Comparison of ENCODE assay signal across 8 cellular contexts in genomic region chr13:76885203-76886004, GRCh38. TPM values are rescaled to one million over a fixed set of nuclear protein-coding genes. Genes with fewer than 3 reads are reported as not detected.
DNase-seq lines count a peak whose midpoint lies in the region; ATAC-seq, FAIRE-seq and TF ChIP-seq lines count a peak whose summit lies in the region.

No MANE protein-coding gene starts in this region.

- H3K36me3 Mint-ChIP-seq in activated naive CD8-positive, alpha-beta T cell = peaks cover 5% of the 10 kb centered on the region

- ATAC-seq in GM21360 (IDR thresholded peaks at IDR 0.05; ENCODE audit: unreplicated experiment) = peak; percentile 45
- peak; percentile 35 for ATAC-seq in Right ventricle myocardium inferior

- no peaks in the 10 kb centered on the region for H3K79me2 ChIP-seq in parathyroid adenoma

- no peaks in the 10 kb centered on the region for H3K27me3 Mint-ChIP-seq in activated naive CD8-positive, alpha-beta T cell

- no peak for FAIRE-seq in D721Med (lab: Jason Lieb, UNC)
- FAIRE-seq in urothelium cell line (lab: Jason Lieb, UNC) = no peak

- H3K4me2 ChIP-seq in parathyroid adenoma (ENCODE audit: low read length) = peak overlapping the region; percentile 86

- TF ChIP-seq CTCF in D721Med (IDR thresholded peaks at IDR 0.05; ENCODE audit: insufficient read depth, missing control alignments) (peak; percentile 36), parathyroid adenoma (IDR thresholded peaks at IDR 0.05) (peak; percentile 22)

- no peak overlapping the region for H3K9ac ChIP-seq in parathyroid adenoma

- DNase-seq in D721Med (ENCODE audit: insufficient read length, low spot score) = no peak
- peak; percentile 80 for DNase-seq in HT-29 (ENCODE audit: low spot score)
- peak; percentile 55 for DNase-seq in SK-MEL-5 (ENCODE audit: low read depth, low spot score)
- DNase-seq in Right ventricle myocardium inferior (ENCODE audit: missing footprints) = peak; percentile 89
- DNase-seq in urothelium cell line (ENCODE audit: low spot score) = peak; percentile 52

- peak overlapping the region; percentile 94 for H3K4me3 Mint-ChIP-seq in activated naive CD8-positive, alpha-beta T cell

- no peaks in the 10 kb centered on the region for H3K27me3 ChIP-seq in parathyroid adenoma (ENCODE audit: control insufficient read depth, insufficient read depth, low read length)

- intact Hi-C loops in Right ventricle myocardium inferior (cut with DNase I) = loop anchor here (2.0 to 10.0 kb wide), 4 partner anchors 63 to 1013 kb away; no protein-coding TSS in a partner anchor

- H3K36me3 ChIP-seq in parathyroid adenoma (ENCODE audit: control insufficient read depth, insufficient read depth, low read length) = no peaks in the 10 kb centered on the region

- H3K9me3 Mint-ChIP-seq in activated naive CD8-positive, alpha-beta T cell (ENCODE audit: low read depth) = no peaks in the 10 kb centered on the region

- in situ Hi-C loops in SK-MEL-5 (cut with HindIII; ENCODE audit: low pct_unique_long_range_greater_than_20kb, low sequenced_read_pairs) = no loop called here

- peak overlapping the region; percentile 92 for H2AFZ ChIP-seq in parathyroid adenoma

- peaks cover 43% of the 10 kb centered on the region for H3K4me1 Mint-ChIP-seq in activated naive CD8-positive, alpha-beta T cell (ENCODE audit: low read depth)

- H3K27ac Mint-ChIP-seq in activated naive CD8-positive, alpha-beta T cell = peak overlapping the region; percentile 68

- peaks cover 4% of the 10 kb centered on the region for H3K4me1 ChIP-seq in parathyroid adenoma

- H3K4me3 ChIP-seq in parathyroid adenoma (ENCODE audit: low read depth, low read length) = peak overlapping the region; percentile 58

- H3K9me3 ChIP-seq in parathyroid adenoma (ENCODE audit: control insufficient read depth, low read length) = no peaks in the 10 kb centered on the region

- H3K27ac ChIP-seq in parathyroid adenoma = peak overlapping the region; percentile 77

RNA-seq across cellular contexts. Expression of gene KCTD12, which starts 0.8 kb away (rescaled TPM):
- 6.4 and 7.4 TPM in 2 replicates for total RNA-seq in HT-29 (2014; rRNA removed; shearing (Covaris generic))
- total RNA-seq in SK-MEL-5 (2014; rRNA removed; shearing (Covaris generic)) = 5.4 and 7.3 TPM in 2 replicates
- polyA plus RNA-seq in SK-MEL-5 (2015; cell fraction: cytosol; rRNA removed) = 7.4 and 9.2 TPM in 2 replicates
- polyA plus RNA-seq in SK-MEL-5 (2015; cell fraction: nucleus; rRNA removed) = 2.7 and 3.3 TPM in 2 replicates
- total RNA-seq in Right ventricle myocardium inferior = 42.8 TPM
